In the genomic region with DNA sequence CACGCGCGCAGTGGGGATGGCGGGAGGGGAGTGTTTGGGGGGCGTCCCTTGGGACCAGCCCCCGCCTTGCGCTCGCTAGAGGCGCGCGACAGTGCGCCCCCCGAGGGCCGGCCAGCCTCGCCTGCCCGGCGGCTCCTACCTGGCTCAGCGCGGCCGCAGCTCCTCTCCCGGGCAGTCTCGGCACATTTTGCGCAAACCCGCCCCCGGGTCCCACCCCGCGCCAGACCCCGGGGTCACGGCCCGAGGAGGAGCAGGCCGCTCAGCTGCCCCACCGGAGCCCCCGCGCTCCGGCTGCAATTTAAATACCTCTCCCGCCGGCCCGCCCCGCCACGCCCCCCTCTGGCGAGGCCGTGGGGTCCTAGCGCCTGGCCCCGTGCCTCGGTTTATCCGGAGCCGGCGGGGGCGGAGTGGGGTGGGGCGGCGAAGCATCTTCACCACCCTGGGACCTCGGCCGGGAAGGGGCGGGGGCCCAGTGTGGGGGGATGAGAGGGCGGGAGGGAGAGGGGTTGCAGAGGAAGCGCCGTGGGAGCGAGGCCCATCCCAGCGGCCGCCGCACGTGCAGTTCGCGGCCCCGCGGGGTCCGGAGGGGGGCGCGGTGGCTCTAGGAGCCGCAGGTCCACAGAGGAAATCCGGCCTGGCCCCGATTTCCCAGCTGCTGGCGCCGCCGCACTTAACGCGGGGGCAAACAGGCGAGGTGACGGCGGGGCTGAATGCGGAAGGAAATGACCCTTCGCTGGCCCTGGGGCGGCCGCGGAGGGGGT, we compare ENCODE assay signal across 8 cellular contexts. TPM values are rescaled to one million over a fixed set of nuclear protein-coding genes. Genes with fewer than 3 reads are reported as not detected.
A peak's percentile ranks its signal among the peaks of the same experiment; 100 is the strongest.
DNase-seq lines count a peak whose midpoint lies in the region; ATAC-seq, FAIRE-seq and TF ChIP-seq lines count a peak whose summit lies in the region.

A gene with protein sequence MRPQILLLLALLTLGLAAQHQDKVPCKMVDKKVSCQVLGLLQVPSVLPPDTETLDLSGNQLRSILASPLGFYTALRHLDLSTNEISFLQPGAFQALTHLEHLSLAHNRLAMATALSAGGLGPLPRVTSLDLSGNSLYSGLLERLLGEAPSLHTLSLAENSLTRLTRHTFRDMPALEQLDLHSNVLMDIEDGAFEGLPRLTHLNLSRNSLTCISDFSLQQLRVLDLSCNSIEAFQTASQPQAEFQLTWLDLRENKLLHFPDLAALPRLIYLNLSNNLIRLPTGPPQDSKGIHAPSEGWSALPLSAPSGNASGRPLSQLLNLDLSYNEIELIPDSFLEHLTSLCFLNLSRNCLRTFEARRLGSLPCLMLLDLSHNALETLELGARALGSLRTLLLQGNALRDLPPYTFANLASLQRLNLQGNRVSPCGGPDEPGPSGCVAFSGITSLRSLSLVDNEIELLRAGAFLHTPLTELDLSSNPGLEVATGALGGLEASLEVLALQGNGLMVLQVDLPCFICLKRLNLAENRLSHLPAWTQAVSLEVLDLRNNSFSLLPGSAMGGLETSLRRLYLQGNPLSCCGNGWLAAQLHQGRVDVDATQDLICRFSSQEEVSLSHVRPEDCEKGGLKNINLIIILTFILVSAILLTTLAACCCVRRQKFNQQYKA (minus strand): TSS at position 273 of the 761 bp plus-strand sequence. CDS start 4,793 bp downstream, outside the sequence.

- peaks cover 28% of the 10 kb centered on the region for H3K27me3 ChIP-seq in HUES48 (ENCODE audit: control insufficient read depth, insufficient read depth, low read length)
- H3K27me3 ChIP-seq in pancreas: peaks cover 0 to 3% (median 0%) of the 10 kb centered on the region in 4 donors
- peaks cover 18% of the 10 kb centered on the region for H3K27me3 ChIP-seq in PC-3 (ENCODE audit: low read length)

- H3K27ac Mint-ChIP-seq in activated T-cell treated with anti-CD3 and anti-CD28 coated beads, Interleukin-2, amount 50 U/mL, for 24 hours: no peak within 1 kb of the TSS
- no peak within 1 kb of the TSS for H3K27ac Mint-ChIP-seq in glutamatergic neuron (ENCODE audit: unreplicated experiment)

- peak within 1 kb of the TSS; percentile 68 for H3K4me3 Mint-ChIP-seq in activated T-cell treated with anti-CD3 and anti-CD28 coated beads, Interleukin-2, amount 50 U/mL, for 24 hours
- H3K4me3 Mint-ChIP-seq in glutamatergic neuron (ENCODE audit: unreplicated experiment): peak within 1 kb of the TSS; percentile 79

- no peaks in the 10 kb centered on the region for H3K79me2 ChIP-seq in PC-3 (ENCODE audit: low read length)

- no peaks in the 10 kb centered on the region for H4K20me1 ChIP-seq in PC-3 (ENCODE audit: low read length)

- H3K9me3 Mint-ChIP-seq in activated T-cell treated with anti-CD3 and anti-CD28 coated beads, Interleukin-2, amount 50 U/mL, for 24 hours: no peaks in the 10 kb centered on the region
- peaks cover 3% of the 10 kb centered on the region for H3K9me3 Mint-ChIP-seq in glutamatergic neuron (ENCODE audit: unreplicated experiment)

- CTCF ChIA-PET in PC-3 (lab: Charles Lee): no interaction called here

- H3K27ac ChIP-seq in HUES48 (ENCODE audit: low read depth, low read length) (no peak within 1 kb of the TSS), pancreas (peak within 1 kb of the TSS in 1 of 4 donors; percentile 46), PC-3 (ENCODE audit: low read length) (no peak within 1 kb of the TSS)

- H3F3A ChIP-seq in PC-3 (ENCODE audit: low read length, unreplicated experiment): no peaks in the 10 kb centered on the region

- H2AFZ ChIP-seq in PC-3 (ENCODE audit: low read length): no peak within 1 kb of the TSS

- no peak for FAIRE-seq in pancreas (lab: Jason Lieb, UNC)

- ATAC-seq in pancreas (peak; percentile 21 to 60 (median 43)), PC-3 (no peak), GM19467 (IDR thresholded peaks at IDR 0.05; ENCODE audit: unreplicated experiment) (no peak)

- peaks cover 32% of the 10 kb centered on the region for H3K27me3 Mint-ChIP-seq in activated T-cell treated with anti-CD3 and anti-CD28 coated beads, Interleukin-2, amount 50 U/mL, for 24 hours
- H3K27me3 Mint-ChIP-seq in glutamatergic neuron (ENCODE audit: unreplicated experiment): peaks cover 2% of the 10 kb centered on the region

- TF ChIP-seq CTCF in AG10803 (conservative IDR thresholded peaks at IDR 0.05; ENCODE audit: low read length) (no peak), glutamatergic neuron (IDR thresholded peaks at IDR 0.05; ENCODE audit: partially characterized antibody, unreplicated experiment) (no peak), pancreas (IDR thresholded peaks at IDR 0.05) (no peak), PC-3 (conservative IDR thresholded peaks at IDR 0.05; ENCODE audit: low read depth, low read length) (no peak)

- H3K36me3 ChIP-seq in HUES48 (ENCODE audit: control insufficient read depth, insufficient read depth, low read length) (no peaks in the 10 kb centered on the region), pancreas (no peaks in the 10 kb centered on the region), PC-3 (ENCODE audit: low read depth, low read length) (no peaks in the 10 kb centered on the region)

- H3K36me3 Mint-ChIP-seq in activated T-cell treated with anti-CD3 and anti-CD28 coated beads, Interleukin-2, amount 50 U/mL, for 24 hours (ENCODE audit: low read depth): no peaks in the 10 kb centered on the region
- no peaks in the 10 kb centered on the region for H3K36me3 Mint-ChIP-seq in glutamatergic neuron (ENCODE audit: unreplicated experiment)

- H3K9ac ChIP-seq in HUES48 (ENCODE audit: low read depth, low read length): no peak within 1 kb of the TSS
- H3K9ac ChIP-seq in PC-3 (ENCODE audit: low read length): no peak within 1 kb of the TSS

- 7 to 8% methylated on average over 58 to 85 of the region's 85 CpGs for WGBS in pancreas, 2 donors

- intact Hi-C loops in pancreas (cut with DNase I) (no loop called here), PC-3 (cut with micrococcal nuclease) (no loop called here)

- peaks cover 27% of the 10 kb centered on the region for H3K4me1 Mint-ChIP-seq in activated T-cell treated with anti-CD3 and anti-CD28 coated beads, Interleukin-2, amount 50 U/mL, for 24 hours (ENCODE audit: low read depth)
- peaks cover 8% of the 10 kb centered on the region for H3K4me1 Mint-ChIP-seq in glutamatergic neuron (ENCODE audit: low read depth, unreplicated experiment)

- no peaks in the 10 kb centered on the region for H3K9me2 ChIP-seq in PC-3 (replicated peaks; ENCODE audit: low read length)

- POLR2A ChIA-PET in PC-3 (lab: Charles Lee; ENCODE audit: unreplicated experiment): no interaction called here

- BruUV-seq in PC-3 (replicated peaks; lab: Mats Ljungman, UMichigan): no TSS peak

- H3K4me2 ChIP-seq in PC-3 (ENCODE audit: low read length): no peak within 1 kb of the TSS

- H3K4me1 ChIP-seq in HUES48 (ENCODE audit: control insufficient read depth, insufficient read depth, low read length) (0 out of 2 replicates have a peak, but pooled peaks cover 2% of the 10 kb centered on the region), pancreas (no peaks in the 10 kb centered on the region), PC-3 (ENCODE audit: insufficient read depth, low read length) (no peaks in the 10 kb centered on the region)

- no peak for DNase-seq in AG10803 (ENCODE audit: low read depth)
- peak; percentile 60 for DNase-seq in activated T-cell treated with anti-CD3 and anti-CD28 coated beads, Interleukin-2, amount 50 U/mL, for 24 hours
- no peak for DNase-seq in glutamatergic neuron
- DNase-seq in pancreas: peak in 3 of 6 donors; percentile 25 to 69 (median 63)
- no peak for DNase-seq in NCI-H2196 treated with DMSO at 0.1 percent for 48 hours (lab: John Stamatoyannopoulos, UW; ENCODE audit: unreplicated experiment)
- no peak for DNase-seq in PC-3

- H3K9me3 ChIP-seq in HUES48 (ENCODE audit: control insufficient read depth, insufficient read depth, low read length) (no peaks in the 10 kb centered on the region), pancreas (no peaks in the 10 kb centered on the region), PC-3 (ENCODE audit: low read length) (no peaks in the 10 kb centered on the region)

- H3K4me3 ChIP-seq in AG10803 (ENCODE audit: low read length) (peak within 1 kb of the TSS; percentile 65), HUES48 (ENCODE audit: low read depth, low read length) (peak within 1 kb of the TSS; percentile 58), pancreas (peak within 1 kb of the TSS; percentile 3 to 55 (median 29)), PC-3 (ENCODE audit: low read length) (no peak within 1 kb of the TSS)

RNA-seq across cellular contexts. Expression of the gene that starts here (rescaled TPM):
- total RNA-seq in glutamatergic neuron (ENCODE audit: unreplicated experiment) (0.39 TPM), pancreas (10 to 100 TPM in 2 of 6 donors, 1 to 10 TPM in 4; 5.7 to 26.0 (median 8.9) TPM), PC-3 (2014; rRNA removed) (not detected in 2 replicates)
- polyA plus RNA-seq in pancreas: 10 to 100 TPM; 27.3 to 43.0 TPM

Comparison
In these comparisons a context has a peak if more than half of its experiments do, and no peak if none do; other contexts are left out.
1. ATAC-seq: peak in pancreas (4 of 4); none in PC-3 (single experiment) and GM19467 (single experiment).